ENCODE assay signal across 20 cellular contexts in genomic region chr2:144481666-144482065, GRCh38. TPM values are rescaled to one million over a fixed set of nuclear protein-coding genes. Genes with fewer than 3 reads are reported as not detected.
DNase-seq lines count a peak whose midpoint lies in the region; ATAC-seq lines count a peak whose summit lies in the region.
"Had no signal": no experiment of that assay in that cellular context is flagged by ENCODE, and none has a peak within 500 bp of the region (broad histone marks: within the 10 kb centered on the region; RNA-seq: fewer than 3 reads in every experiment).

No MANE protein-coding gene starts in this region.

- H3K27me3 Mint-ChIP-seq in activated T-helper 17 cell treated with anti-CD3 and anti-CD28 coated beads, Interleukin-2, amount 50 U/mL, for 72 hours: no peaks in the 10 kb centered on the region
- H3K27me3 Mint-ChIP-seq in effector memory CD8-positive, alpha-beta T cell: no peaks in the 10 kb centered on the region
- H3K27me3 Mint-ChIP-seq: activated CD8-positive, alpha-beta memory T cell treated with anti-CD3 and anti-CD28 coated beads, Interleukin-2, amount 10 ng/mL, durations not matched to agents 7 days and 5 days; CD4-positive, alpha-beta T cell had no signal

- ATAC-seq in activated T-helper 17 cell treated with anti-CD3 and anti-CD28 coated beads, Interleukin-2, amount 50 U/mL, for 72 hours (replicated peaks): peak; percentile 50
- ATAC-seq in effector memory CD8-positive, alpha-beta T cell (replicated peaks): peak; percentile 45
- peak; percentile 67 for ATAC-seq in stimulated activated effector memory CD8-positive, alpha-beta T cell treated with anti-CD3 and anti-CD28 coated beads, Interleukin-12 subunit alpha, Interleukin-12 subunit beta, amount 100 ng/mL, for 72 hours
- ATAC-seq in HG03520 (IDR thresholded peaks at IDR 0.05; ENCODE audit: unreplicated experiment) (no peak), HG02981 (IDR thresholded peaks at IDR 0.05; ENCODE audit: unreplicated experiment) (no peak)
- ATAC-seq: activated CD8-positive, alpha-beta memory T cell treated with anti-CD3 and anti-CD28 coated beads, Interleukin-2, amount 10 ng/mL, durations not matched to agents 7 days and 5 days; gastroesophageal sphincter; GM12878; left lobe of liver; Right ventricle myocardium inferior; WTC11 had no signal

- H3K4me3 Mint-ChIP-seq in activated T-helper 17 cell treated with anti-CD3 and anti-CD28 coated beads, Interleukin-2, amount 50 U/mL, for 72 hours: no peak overlapping the region
- H3K4me3 Mint-ChIP-seq in effector memory CD8-positive, alpha-beta T cell: peak overlapping the region in 1 of 2 donors; percentile 48
- H3K4me3 Mint-ChIP-seq in stimulated activated effector memory CD8-positive, alpha-beta T cell treated with anti-CD3 and anti-CD28 coated beads, Interleukin-12 subunit alpha, Interleukin-12 subunit beta, amount 100 ng/mL, for 72 hours: peak overlapping the region; percentile 17
- H3K4me3 Mint-ChIP-seq: activated CD8-positive, alpha-beta memory T cell treated with anti-CD3 and anti-CD28 coated beads, Interleukin-2, amount 10 ng/mL, durations not matched to agents 7 days and 5 days; activated naive CD4-positive, alpha-beta T cell treated with anti-CD3 and anti-CD28 coated beads for 36 hours; CD4-positive, alpha-beta T cell; WTC11 had no signal

- H3K36me3 Mint-ChIP-seq in activated T-helper 17 cell treated with anti-CD3 and anti-CD28 coated beads, Interleukin-2, amount 50 U/mL, for 72 hours (ENCODE audit: low read depth): no peaks in the 10 kb centered on the region
- peaks cover 62% of the 10 kb centered on the region for H3K36me3 Mint-ChIP-seq in effector memory CD8-positive, alpha-beta T cell (ENCODE audit: insufficient read depth)
- peaks cover 72% of the 10 kb centered on the region for H3K36me3 Mint-ChIP-seq in stimulated activated effector memory CD8-positive, alpha-beta T cell treated with anti-CD3 and anti-CD28 coated beads, Interleukin-12 subunit alpha, Interleukin-12 subunit beta, amount 100 ng/mL, for 72 hours
- H3K36me3 Mint-ChIP-seq: WTC11 had no signal

- H3K27ac Mint-ChIP-seq in activated T-helper 17 cell treated with anti-CD3 and anti-CD28 coated beads, Interleukin-2, amount 50 U/mL, for 72 hours: no peak overlapping the region
- peak overlapping the region; percentile 25 to 93 for H3K27ac Mint-ChIP-seq in effector memory CD8-positive, alpha-beta T cell
- peak overlapping the region; percentile 67 for H3K27ac Mint-ChIP-seq in stimulated activated effector memory CD8-positive, alpha-beta T cell treated with anti-CD3 and anti-CD28 coated beads, Interleukin-12 subunit alpha, Interleukin-12 subunit beta, amount 100 ng/mL, for 72 hours
- H3K27ac Mint-ChIP-seq: activated CD8-positive, alpha-beta memory T cell treated with anti-CD3 and anti-CD28 coated beads, Interleukin-2, amount 10 ng/mL, durations not matched to agents 7 days and 5 days; activated naive CD4-positive, alpha-beta T cell treated with anti-CD3 and anti-CD28 coated beads for 36 hours; CD4-positive, alpha-beta T cell had no signal

- H3K9me3 Mint-ChIP-seq in activated T-helper 17 cell treated with anti-CD3 and anti-CD28 coated beads, Interleukin-2, amount 50 U/mL, for 72 hours: no peaks in the 10 kb centered on the region
- no peaks in the 10 kb centered on the region for H3K9me3 Mint-ChIP-seq in effector memory CD8-positive, alpha-beta T cell
- no peaks in the 10 kb centered on the region for H3K9me3 Mint-ChIP-seq in stimulated activated effector memory CD8-positive, alpha-beta T cell treated with anti-CD3 and anti-CD28 coated beads, Interleukin-12 subunit alpha, Interleukin-12 subunit beta, amount 100 ng/mL, for 72 hours
- H3K9me3 Mint-ChIP-seq: activated naive CD4-positive, alpha-beta T cell treated with anti-CD3 and anti-CD28 coated beads for 36 hours; CD4-positive, alpha-beta T cell; WTC11 had no signal

- peaks cover 10% of the 10 kb centered on the region for H3K4me1 Mint-ChIP-seq in activated T-helper 17 cell treated with anti-CD3 and anti-CD28 coated beads, Interleukin-2, amount 50 U/mL, for 72 hours
- H3K4me1 Mint-ChIP-seq in effector memory CD8-positive, alpha-beta T cell (ENCODE audit: low read depth in 2 of 2): peaks cover 14 to 64% of the 10 kb centered on the region in 2 donors
- peaks cover 55% of the 10 kb centered on the region for H3K4me1 Mint-ChIP-seq in stimulated activated effector memory CD8-positive, alpha-beta T cell treated with anti-CD3 and anti-CD28 coated beads, Interleukin-12 subunit alpha, Interleukin-12 subunit beta, amount 100 ng/mL, for 72 hours

- peak; percentile 31 for DNase-seq in EL
- no peak for DNase-seq in effector memory CD8-positive, alpha-beta T cell
- no peak for DNase-seq in stimulated activated effector memory CD8-positive, alpha-beta T cell treated with anti-CD3 and anti-CD28 coated beads, Interleukin-12 subunit alpha, Interleukin-12 subunit beta, amount 100 ng/mL, for 72 hours (ENCODE audit: low spot score in 2 of 2)
- DNase-seq in GOT3 (lab: John Stamatoyannopoulos, UW): no peak
- DNase-seq: activated CD8-positive, alpha-beta memory T cell treated with anti-CD3 and anti-CD28 coated beads, Interleukin-2, amount 10 ng/mL, durations not matched to agents 7 days and 5 days; activated naive CD4-positive, alpha-beta T cell treated with anti-CD3 and anti-CD28 coated beads for 36 hours; amygdala; CD4-positive, alpha-beta T cell; mesenchymal stem cell; NCI-H146; NCI-H524 treated with DMSO at 0.1 percent for 48 hours; stimulated activated CD8-positive, alpha-beta memory T cell treated with anti-CD3 and anti-CD28 coated beads, Interleukin-4, amount 100 ng/mL, for 48 hours had no signal

RNA-seq across cellular contexts. Expression of gene ZEB2, which starts 38.3 kb away (rescaled TPM):
- 10 to 100 TPM; 27.6 to 44.1 TPM for total RNA-seq in activated T-helper 17 cell treated with anti-CD3 and anti-CD28 coated beads, Interleukin-2, amount 50 U/mL, for 72 hours

Comparison
In these comparisons a context has a peak if more than half of its experiments do, and no peak if none do; other contexts are left out.
1. ATAC-seq: peak in activated T-helper 17 cell treated with anti-CD3 and anti-CD28 coated beads, Interleukin-2, amount 50 U/mL, for 72 hours (single experiment), effector memory CD8-positive, alpha-beta T cell (single experiment) and stimulated activated effector memory CD8-positive, alpha-beta T cell treated with anti-CD3 and anti-CD28 coated beads, Interleukin-12 subunit alpha, Interleukin-12 subunit beta, amount 100 ng/mL, for 72 hours (single experiment); none in HG03520 (single experiment) and HG02981 (single experiment).